ENCODE assay signal across 26 cellular contexts in the genomic region with DNA sequence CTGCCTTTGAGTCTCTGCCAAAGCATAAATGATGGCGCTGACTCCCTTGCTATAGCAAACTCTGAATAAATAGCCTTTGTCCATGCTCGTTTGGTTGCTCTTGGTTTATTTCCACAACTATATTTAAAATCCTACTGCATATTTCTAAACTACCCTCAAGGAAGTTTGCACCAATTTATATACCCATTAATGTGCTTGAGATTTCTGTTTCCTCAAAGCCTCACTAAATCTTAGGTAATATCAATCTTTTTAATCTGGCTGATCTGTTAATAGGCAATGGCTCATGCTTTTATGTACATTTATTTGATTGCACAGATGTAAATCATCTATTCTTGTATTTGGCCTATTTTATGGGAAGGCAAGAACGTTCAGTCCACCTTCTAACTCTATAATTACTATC.
"Had no signal": no experiment of that assay in that cellular context is flagged by ENCODE, and none has a peak within 500 bp of the region (broad histone marks: within the 10 kb centered on the region; RNA-seq: fewer than 3 reads in every experiment).

No MANE protein-coding gene starts in this region.

- H3K27me3 ChIP-seq: neural progenitor cell, ovary, right lobe of liver, sigmoid colon, suprapubic skin, testis, tibial artery, transverse colon, upper lobe of right lung, uterus had no signal

- H3K27ac ChIP-seq: neural progenitor cell, ovary, psoas muscle, right lobe of liver, sigmoid colon, suprapubic skin, testis, tibial artery, transverse colon, upper lobe of right lung, uterus had no signal

- H3K9ac ChIP-seq: neural progenitor cell had no signal

- H3K4me3 ChIP-seq: neural progenitor cell, ovary, psoas muscle, right lobe of liver, sigmoid colon, suprapubic skin, testis, tibial artery, transverse colon, upper lobe of right lung, uterus had no signal

- H3K4me1 ChIP-seq: neural progenitor cell, psoas muscle, right lobe of liver, sigmoid colon, suprapubic skin, testis, tibial artery, transverse colon, upper lobe of right lung, uterus had no signal

- H3K9me3 ChIP-seq: ovary, psoas muscle, right lobe of liver, sigmoid colon, suprapubic skin, testis, tibial artery, transverse colon, upper lobe of right lung, uterus had no signal

- H3K4me2 ChIP-seq: neural progenitor cell had no signal

- DNase-seq: naive thymus-derived CD4-positive, alpha-beta T cell; natural killer cell; occipital lobe; ovary; psoas muscle; right cardiac atrium; right lobe of liver; sigmoid colon; small intestine; stimulated activated CD4-positive, alpha-beta T cell treated with anti-CD3 and anti-CD28 coated beads, Interleukin-15, amount 100 ng/mL, for 24 hours; stimulated activated CD4-positive, alpha-beta T cell treated with anti-CD3 and anti-CD28 coated beads, Interleukin-2, amount 100 ng/mL, for 24 hours; stimulated activated CD4-positive, alpha-beta T cell treated with anti-CD3 and anti-CD28 coated beads, Interleukin-2, amount 100 ng/mL, for 48 hours; stimulated activated CD4-positive, alpha-beta T cell treated with anti-CD3 and anti-CD28 coated beads, Interleukin-4, amount 100 ng/mL, for 24 hours; stimulated activated CD8-positive, alpha-beta memory T cell treated with anti-CD3 and anti-CD28 coated beads, Interleukin-4, amount 100 ng/mL, for 48 hours; stimulated activated naive CD4-positive, alpha-beta T cell; stimulated activated naive CD8-positive, alpha-beta T cell treated with anti-CD3 and anti-CD28 coated beads, Interleukin-15, amount 100 ng/mL, for 72 hours; stimulated activated naive CD8-positive, alpha-beta T cell treated with anti-CD3 and anti-CD28 coated beads, Interleukin-15, Interleukin-2, amounts not matched to agents 100 U/mL and 50 U/mL, for 24 hours; substantia nigra; testis; tibial artery; transverse colon; upper lobe of right lung; uterus had no signal

- ATAC-seq: naive thymus-derived CD4-positive, alpha-beta T cell; natural killer cell; psoas muscle; right cardiac atrium; right lobe of liver; stimulated activated memory B cell treated with anti-CD40 and anti-IgM and Interleukin-4, amounts not matched to agents 10 μg/mL and 1 μg/mL and 100 μg/mL, for 72 hours; stimulated activated naive CD8-positive, alpha-beta T cell treated with anti-CD3 and anti-CD28 coated beads, Interleukin-15, amount 100 ng/mL, for 72 hours; stimulated activated naive CD8-positive, alpha-beta T cell treated with anti-CD3 and anti-CD28 coated beads, Interleukin-15, Interleukin-2, amounts not matched to agents 100 U/mL and 50 U/mL, for 24 hours; upper lobe of right lung had no signal

- H2AFZ ChIP-seq: neural progenitor cell had no signal

- FAIRE-seq: small intestine had no signal

- H3K36me3 ChIP-seq: neural progenitor cell, ovary, right lobe of liver, sigmoid colon, suprapubic skin, tibial artery, transverse colon, upper lobe of right lung, uterus had no signal
